In the genomic region with DNA sequence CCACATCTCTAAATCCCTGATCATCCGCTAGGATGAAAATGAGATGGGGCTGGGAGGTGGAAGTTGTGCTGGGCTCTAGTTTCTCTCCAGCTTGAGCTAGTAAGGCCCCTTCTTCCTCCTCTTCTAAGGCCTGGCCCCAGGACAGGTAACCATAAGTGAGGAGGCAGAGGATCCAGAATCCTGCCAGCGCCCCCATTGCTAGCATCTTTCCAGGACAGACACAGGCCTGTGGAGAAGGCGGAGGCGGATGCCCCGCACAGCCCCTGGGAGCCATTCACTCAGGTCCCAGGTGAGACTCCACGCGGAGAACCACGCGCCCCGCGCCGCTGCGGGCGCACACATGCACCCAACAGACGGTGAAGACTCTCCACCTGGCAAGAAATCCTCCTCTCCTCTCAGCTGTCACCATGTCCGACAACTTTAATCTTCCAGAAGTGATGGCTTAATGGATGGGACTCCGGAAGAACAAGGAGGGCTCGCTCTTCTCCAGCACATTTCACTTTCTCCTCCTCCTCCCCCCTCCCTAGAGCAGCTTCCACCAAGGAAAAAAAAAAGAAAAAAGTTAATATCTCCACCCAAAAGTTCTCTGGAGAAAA, we compare ENCODE assay signal across 8 cellular contexts. TPM values are rescaled to one million over a fixed set of nuclear protein-coding genes. Genes with fewer than 3 reads are reported as not detected.
A peak's percentile ranks its signal among the peaks of the same experiment; 100 is the strongest.
DNase-seq lines count a peak whose midpoint lies in the region; ATAC-seq lines count a peak whose summit lies in the region.

No MANE protein-coding gene starts in this region.

- peak overlapping the region; percentile 8 for H4K91ac ChIP-seq in mesenchymal stem cell (ENCODE audit: low read length)

- H3K27me3 ChIP-seq in mesenchymal stem cell (ENCODE audit: control insufficient read depth in 1 of 2, insufficient read depth in 1 of 2, low read length in 2 of 2) (no peaks in the 10 kb centered on the region), aorta (ENCODE audit: control insufficient read depth in 1 of 2, insufficient read depth in 2 of 2, low read length in 1 of 2) (no peaks in the 10 kb centered on the region)

- peak overlapping the region; percentile 56 for H3K4me3 Mint-ChIP-seq in activated naive CD4-positive, alpha-beta T cell treated with anti-CD3 and anti-CD28 coated beads, Interleukin-2, amount 10 ng/mL, durations not matched to agents 7 days and 5 days

- H3K4me2 ChIP-seq in mesenchymal stem cell (ENCODE audit: low read length, poor library complexity, severe bottlenecking): peak overlapping the region; percentile 72

- H2BK15ac ChIP-seq in mesenchymal stem cell (ENCODE audit: low read depth, poor library complexity, severe bottlenecking): peak overlapping the region; percentile 69

- intact Hi-C loops in aorta (cut with DNase I): loop anchor here (5.0 to 10.0 kb wide), 4 partner anchors 216 to 584 kb away; a partner anchor contains a TSS

- H3K27me3 Mint-ChIP-seq in activated naive CD4-positive, alpha-beta T cell treated with anti-CD3 and anti-CD28 coated beads, Interleukin-2, amount 10 ng/mL, durations not matched to agents 7 days and 5 days: peaks cover 30% of the 10 kb centered on the region

- no peak for DNase-seq in activated naive CD4-positive, alpha-beta T cell treated with anti-CD3 and anti-CD28 coated beads, Interleukin-2, amount 10 ng/mL, durations not matched to agents 7 days and 5 days
- no peak for DNase-seq in activated naive CD4-positive, alpha-beta T cell (lab: John Stamatoyannopoulos, UW)
- DNase-seq in dermis blood vessel endothelial cell (peak; percentile 51), mesenchymal stem cell (no peak), aorta (peak; percentile 53 to 74), hepatic stellate cell (ENCODE audit: low spot score) (no peak), NCI-H2196 (lab: John Stamatoyannopoulos, UW; ENCODE audit: unreplicated experiment) (no peak)
- DNase-seq in activated CD4-positive, alpha-beta T cell treated with anti-CD3 and anti-CD28 coated beads for 4 hours: no peak

- H2BK120ac ChIP-seq in mesenchymal stem cell (ENCODE audit: low read depth, low read length): peak overlapping the region; percentile 98

- peak overlapping the region in 1 of 2 experiments; percentile 53 for H3K14ac ChIP-seq in mesenchymal stem cell (ENCODE audit: low read length in 2 of 2)

- H2BK5ac ChIP-seq in mesenchymal stem cell (ENCODE audit: low read depth, low read length, poor library complexity, severe bottlenecking): peak overlapping the region; percentile 97

- H2AK5ac ChIP-seq in mesenchymal stem cell (ENCODE audit: low read length, severe bottlenecking): no peak overlapping the region

- peak overlapping the region; percentile 95 for H3K9ac ChIP-seq in mesenchymal stem cell (ENCODE audit: low read length)

- H3K4me1 ChIP-seq in mesenchymal stem cell (ENCODE audit: control insufficient read depth, insufficient read depth, low read depth, low read length): no peaks in the 10 kb centered on the region
- peaks cover 0 to 7% of the 10 kb centered on the region in 2 donors for H3K4me1 ChIP-seq in aorta (ENCODE audit: control insufficient read depth in 1 of 2, insufficient read depth in 2 of 2, low read length in 2 of 2)

- H3K4me3 ChIP-seq in mesenchymal stem cell (ENCODE audit: insufficient read depth in 1 of 2, low read depth in 1 of 2, low read length in 2 of 2): peak overlapping the region; percentile 89 to 97
- H3K4me3 ChIP-seq in aorta (ENCODE audit: low read length in 2 of 2): peak overlapping the region; percentile 71 to 93

- H3K27ac ChIP-seq in mesenchymal stem cell (ENCODE audit: low read length, poor library complexity, severe bottlenecking) (peak overlapping the region; percentile 95), aorta (ENCODE audit: low read depth in 1 of 2, low read length in 2 of 2) (peak overlapping the region; percentile 70 to 87)

- H3K9me3 ChIP-seq in mesenchymal stem cell (ENCODE audit: control insufficient read depth, low read length): no peaks in the 10 kb centered on the region
- H3K9me3 ChIP-seq in aorta (ENCODE audit: control insufficient read depth, low read length): no peaks in the 10 kb centered on the region

- 3% methylated on average over 9 of the region's 18 CpGs for WGBS in mesenchymal stem cell
- 4 to 5% methylated on average over 18 of the region's 18 CpGs for WGBS in aorta, 2 donors

- H2AFZ ChIP-seq in mesenchymal stem cell (ENCODE audit: low read depth, low read length): no peak overlapping the region

- H3K18ac ChIP-seq in mesenchymal stem cell (ENCODE audit: low read depth in 1 of 2, low read length in 2 of 2): peak overlapping the region; percentile 79 to 99

- no peaks in the 10 kb centered on the region for H3K9me3 Mint-ChIP-seq in activated naive CD4-positive, alpha-beta T cell treated with anti-CD3 and anti-CD28 coated beads, Interleukin-2, amount 10 ng/mL, durations not matched to agents 7 days and 5 days

- H3K79me1 ChIP-seq in mesenchymal stem cell (replicated peaks; ENCODE audit: low read length, poor library complexity, severe bottlenecking): peaks cover 6% of the 10 kb centered on the region

- peak overlapping the region in 1 of 2 experiments; percentile 37 for H2BK12ac ChIP-seq in mesenchymal stem cell (ENCODE audit: low read length in 2 of 2)

- H4K8ac ChIP-seq in mesenchymal stem cell (ENCODE audit: low read length): no peak overlapping the region

- peak; percentile 51 for ATAC-seq in aorta (ENCODE audit: low FRiP score)

- peak overlapping the region in 1 of 2 experiments; percentile 16 for H3K23ac ChIP-seq in mesenchymal stem cell (ENCODE audit: low read length in 2 of 2)

- H3K4ac ChIP-seq in mesenchymal stem cell (ENCODE audit: low read depth in 1 of 2, low read length in 2 of 2): peak overlapping the region; percentile 37 to 54

- H3K36me3 ChIP-seq in mesenchymal stem cell (ENCODE audit: control insufficient read depth in 1 of 2, insufficient read depth in 2 of 2, low read depth in 1 of 2, low read length in 2 of 2) (no peaks in the 10 kb centered on the region), aorta (ENCODE audit: control insufficient read depth in 1 of 2, insufficient read depth in 2 of 2, low read length in 1 of 2) (no peaks in the 10 kb centered on the region)

- no peak overlapping the region for H3K27ac Mint-ChIP-seq in activated naive CD4-positive, alpha-beta T cell treated with anti-CD3 and anti-CD28 coated beads, Interleukin-2, amount 10 ng/mL, durations not matched to agents 7 days and 5 days

- peaks cover 17% of the 10 kb centered on the region for H3K4me1 Mint-ChIP-seq in activated naive CD4-positive, alpha-beta T cell treated with anti-CD3 and anti-CD28 coated beads, Interleukin-2, amount 10 ng/mL, durations not matched to agents 7 days and 5 days

- CTCF ChIA-PET in activated naive CD4-positive, alpha-beta T cell treated with anti-CD3 and anti-CD28 coated beads, Interleukin-2, amount 10 ng/mL, durations not matched to agents 7 days and 5 days (lab: Charles Lee): no interaction called here

- H3K36me3 Mint-ChIP-seq in activated naive CD4-positive, alpha-beta T cell treated with anti-CD3 and anti-CD28 coated beads, Interleukin-2, amount 10 ng/mL, durations not matched to agents 7 days and 5 days: no peaks in the 10 kb centered on the region

RNA-seq across cellular contexts. Expression of a gene that starts 0.8 kb away (rescaled TPM):
- total RNA-seq in dermis blood vessel endothelial cell (26.2 and 26.8 TPM in 2 replicates), aorta (10 to 100 TPM; 13.5 to 42.4 TPM)
- 22.2 TPM for polyA plus RNA-seq in mesenchymal stem cell (2013, experiment 1 of 2)
- 23.1 TPM for polyA plus RNA-seq in mesenchymal stem cell (2013, experiment 2 of 2)
- 1 to 10 TPM; 4.5 to 4.9 TPM for polyA plus RNA-seq in aorta

Comparison
In these comparisons a context has a peak if more than half of its experiments do, and no peak if none do; other contexts are left out.
1. DNase-seq: peak in dermis blood vessel endothelial cell (single experiment) and aorta (2 of 2); none in activated naive CD4-positive, alpha-beta T cell treated with anti-CD3 and anti-CD28 coated beads, Interleukin-2, amount 10 ng/mL, durations not matched to agents 7 days and 5 days (single experiment), activated naive CD4-positive, alpha-beta T cell (0 of 4), mesenchymal stem cell (single experiment), hepatic stellate cell (single experiment), NCI-H2196 (single experiment) and activated CD4-positive, alpha-beta T cell treated with anti-CD3 and anti-CD28 coated beads for 4 hours (0 of 2).